25 cellular contexts compared by ENCODE assay signal in genomic region chr3:15114466-15115358, GRCh38. TPM values are rescaled to one million over a fixed set of nuclear protein-coding genes. Genes with fewer than 3 reads are reported as not detected.
DNase-seq lines count a peak whose midpoint lies in the region; ATAC-seq, FAIRE-seq and TF ChIP-seq lines count a peak whose summit lies in the region.
"Had no signal": no experiment of that assay in that cellular context is flagged by ENCODE, and none has a peak within 500 bp of the region (broad histone marks: within the 10 kb centered on the region; RNA-seq: fewer than 3 reads in every experiment).

No MANE protein-coding gene starts in this region.

- FAIRE-seq in HepG2 (lab: Jason Lieb, UNC) (no peak), bronchial epithelial cell (lab: Jason Lieb, UNC) (peak; percentile 28)
- FAIRE-seq: GM12892, GM19239 had no signal

- CTCF ChIA-PET in HepG2 (lab: Yijun Ruan, JAX; ENCODE audit: low intra/inter-chr PET ratio, low total read pairs), result no interaction called here

- H3K9ac ChIP-seq in HepG2 (ENCODE audit: insufficient read depth, low read depth, low read length) (no peak overlapping the region), iPS-18a (ENCODE audit: low read length) (no peak overlapping the region)

- H3K27me3 ChIP-seq in HepG2 (ENCODE audit: control insufficient read depth in 1 of 2, insufficient read depth in 2 of 2, low read length in 2 of 2), result peaks cover 0 to 2% of the 10 kb centered on the region in 2 experiments; a peak in 1 of 5 replicates
- H3K27me3 ChIP-seq in right lobe of liver, result no peaks in the 10 kb centered on the region
- no peaks in the 10 kb centered on the region for H3K27me3 ChIP-seq in bronchial epithelial cell (ENCODE audit: control insufficient read depth, insufficient read depth, low read length)
- H3K27me3 ChIP-seq in iPS-18a (ENCODE audit: control insufficient read depth, insufficient read depth, low read length), result peaks cover 6% of the 10 kb centered on the region
- peaks cover 0 to 5% (median 4%) of the 10 kb centered on the region in 3 donors for H3K27me3 ChIP-seq in gastrocnemius medialis
- H3K27me3 ChIP-seq: BE2C, MG63 had no signal

- no peak for TF ChIP-seq RAD21 in HepG2 (CRISPR knock-in tag; IDR thresholded peaks at IDR 0.05)

- no peak overlapping the region for H3K4me2 ChIP-seq in HepG2 (ENCODE audit: low read depth, low read length)
- H3K4me2 ChIP-seq: PC-9 had no signal

- intact Hi-C loops in HepG2 (cut with micrococcal nuclease; ENCODE audit: unreplicated experiment) (loop anchor here (5.0 kb wide), 1 partner anchor 88 kb away; no protein-coding TSS in a partner anchor), right lobe of liver (cut with DNase I) (no loop called here), gastrocnemius medialis (cut with DNase I; ENCODE audit: low total_unique reads) (loop anchor here (5.0 to 10.0 kb wide), 2 partner anchors 293 to 440 kb away; no protein-coding TSS in a partner anchor), Right ventricle myocardium inferior (cut with DNase I) (loop anchor here (10.0 kb wide), 1 partner anchor 60 kb away; no protein-coding TSS in a partner anchor)

- ATAC-seq in HepG2 (no peak), right lobe of liver (no peak), gastrocnemius medialis (peak; percentile 62 to 70), Right ventricle myocardium inferior (no peak)

- H3K36me3 ChIP-seq in HepG2 (replicated peaks in 1 of 2; ENCODE audit: control insufficient read depth in 1 of 2, insufficient read depth in 2 of 2, low read length in 2 of 2), result no peaks in the 10 kb centered on the region
- H3K36me3 ChIP-seq in right lobe of liver, result no peaks in the 10 kb centered on the region
- H3K36me3 ChIP-seq in bronchial epithelial cell (ENCODE audit: control insufficient read depth, insufficient read depth, low read length), result no peaks in the 10 kb centered on the region
- H3K36me3 ChIP-seq in iPS-18a (ENCODE audit: control insufficient read depth, low read depth, low read length), result no peaks in the 10 kb centered on the region
- no peaks in the 10 kb centered on the region for H3K36me3 ChIP-seq in gastrocnemius medialis
- H3K36me3 ChIP-seq: BE2C, HAP-1, MG63 had no signal

- in situ Hi-C loops in HepG2 (cut with HindIII; ENCODE audit: extremely low pct_ligation_motif_present, low pct_unique_long_range_greater_than_20kb) (loop anchor here (10.0 kb wide), 2 partner anchors 90 to 270 kb away; partner anchors contain the start of gene CAPN7), gastrocnemius medialis (cut with MboI; ENCODE audit: low sequenced_read_pairs in 4 of 4) (loop anchor here in 2 of 4 donors (5.0 to 25.0 kb wide), 3 partner anchors 88 to 298 kb away; no protein-coding TSS in a partner anchor)

- WGBS in HepG2 (ENCODE audit: low lambda C conversion rate), result 44% methylated on average over 10 of the region's 10 CpGs
- WGBS in right lobe of liver (ENCODE audit: insufficient coverage, low coverage, low lambda C conversion rate, missing lambda C conversion rate), result 57% methylated on average over 9 of the region's 10 CpGs

- H3K27ac ChIP-seq in HepG2 (ENCODE audit: extremely low read length, insufficient read depth, low read length) (no peak overlapping the region), right lobe of liver (no peak overlapping the region), iPS-18a (ENCODE audit: low read length) (no peak overlapping the region), gastrocnemius medialis (peak overlapping the region in 2 of 4 donors; percentile 36 to 68)
- H3K27ac ChIP-seq: 22Rv1, PC-9 had no signal

- no peaks in the 10 kb centered on the region for H3K79me2 ChIP-seq in HepG2 (ENCODE audit: insufficient read depth, low read length)

- H3K4me1 ChIP-seq in HepG2 (ENCODE audit: insufficient read depth, low read length) (peaks cover 12% of the 10 kb centered on the region; the same call in 1 of the 2 replicates), right lobe of liver (no peaks in the 10 kb centered on the region), iPS-18a (ENCODE audit: control insufficient read depth, low read depth, low read length) (peaks cover 20% of the 10 kb centered on the region), gastrocnemius medialis (peaks cover 4 to 8% of the 10 kb centered on the region in 2 donors)
- H3K4me1 ChIP-seq: BE2C, HAP-1 had no signal

- H3K9me3 ChIP-seq in HepG2 (ENCODE audit: low read length), result no peaks in the 10 kb centered on the region
- no peaks in the 10 kb centered on the region for H3K9me3 ChIP-seq in right lobe of liver
- H3K9me3 ChIP-seq in iPS-18a (ENCODE audit: control insufficient read depth, low read depth, low read length), result no peaks in the 10 kb centered on the region
- H3K9me3 ChIP-seq in gastrocnemius medialis, result no peaks in the 10 kb centered on the region
- H3K9me3 ChIP-seq: BE2C, HAP-1, MG63 had no signal

- no peaks in the 10 kb centered on the region for H4K20me1 ChIP-seq in HepG2 (ENCODE audit: insufficient read depth, low read length)

- H3K4me3 ChIP-seq in HepG2 (replicated peaks in 1 of 3; ENCODE audit: insufficient read depth in 1 of 3, low read depth in 2 of 3, low read length in 3 of 3), result no peak overlapping the region
- no peak overlapping the region for H3K4me3 ChIP-seq in right lobe of liver
- H3K4me3 ChIP-seq in bronchial epithelial cell (ENCODE audit: low read depth, low read length), result no peak overlapping the region
- H3K4me3 ChIP-seq in iPS-18a (ENCODE audit: low read length), result peak overlapping the region; percentile 34
- no peak overlapping the region for H3K4me3 ChIP-seq in gastrocnemius medialis
- H3K4me3 ChIP-seq: HAP-1, MG63, PC-9 had no signal

- DNase-seq in HepG2 (ENCODE audit: low spot score) (no peak), right lobe of liver (no peak), bronchial epithelial cell (ENCODE audit: low read depth) (no peak), gastrocnemius medialis (no peak), cerebellar cortex (ENCODE audit: low spot score) (no peak), Right ventricle myocardium inferior (ENCODE audit: missing footprints) (no peak)
- no peak for DNase-seq in effector CD4-positive, alpha-beta T cell
- DNase-seq: BE2C; CD8-positive, alpha-beta memory T cell; DMS 273 treated with DMSO at 0.1 percent for 48 hours; DMS79 treated with DMSO at 0.1 percent for 48 hours; KBM-7; MG63; NCI-H2029 treated with DMSO at 0.1 percent for 48 hours; NCI-H446 treated with DMSO at 0.1 percent for 48 hours; NCI-H526; NCI-H82; NK-92 treated with Interleukin-12 subunit alpha and Interleukin-12 subunit beta, amount 100 ng/mL, for 24 hours; PC-9; RPMI8226 had no signal

- POLR2A ChIA-PET in HepG2 (lab: Yijun Ruan, JAX), result no interaction called here

- TF ChIP-seq POLR2A in HepG2 (IDR thresholded peaks at IDR 0.05; ENCODE audit: insufficient read depth in 1 of 2, low read depth in 2 of 2, low read length in 2 of 2), result no peak
- no peak for TF ChIP-seq POLR2A in right lobe of liver (IDR thresholded peaks at IDR 0.05)
- no peak for TF ChIP-seq POLR2A in gastrocnemius medialis (IDR thresholded peaks at IDR 0.05)

- H2AFZ ChIP-seq in HepG2 (ENCODE audit: low read length), result peak overlapping the region; percentile 38
- H2AFZ ChIP-seq: PC-9 had no signal

- no TSS peak for BruUV-seq in HepG2 (replicated peaks; lab: Mats Ljungman, UMichigan)

- no peak for TF ChIP-seq EP300 in HepG2 (IDR thresholded peaks at IDR 0.05; ENCODE audit: low read depth in 2 of 2, low read length in 2 of 2)
- TF ChIP-seq EP300 in HepG2 (CRISPR knock-in tag; IDR thresholded peaks at IDR 0.05; ENCODE audit: borderline replicate concordance), result no peak

- no peak for TF ChIP-seq CTCF in HepG2 (CRISPR knock-in tag; IDR thresholded peaks at IDR 0.05)
- TF ChIP-seq CTCF in right lobe of liver (IDR thresholded peaks at IDR 0.05), result no peak
- TF ChIP-seq CTCF in bronchial epithelial cell (IDR thresholded peaks at IDR 0.05; ENCODE audit: insufficient read depth, low read length, severe bottlenecking), result no peak
- no peak for TF ChIP-seq CTCF in gastrocnemius medialis (IDR thresholded peaks at IDR 0.05 in 4 of 5, conservative IDR thresholded peaks at IDR 0.05 in 1 of 5)

RNA-seq across cellular contexts. Expression of gene RBSN, which starts 15.8 kb away (rescaled TPM):
- total RNA-seq in HepG2 (2016; rRNA removed; fragmentation: Illumina TruSeq; extraction: Trizol), result 11.8 and 14.7 TPM in 2 replicates
- 3.7 and 3.9 TPM in 2 replicates for total RNA-seq in HepG2 (2016; cell fraction: cytosol; rRNA removed; fragmentation: Illumina TruSeq; extraction: Trizol; ENCODE audit: low read depth)
- total RNA-seq in HepG2 (2016; cell fraction: insoluble cytoplasmic fraction; rRNA removed; fragmentation: Illumina TruSeq; extraction: Trizol), result 10.8 and 13.0 TPM in 2 replicates
- total RNA-seq in HepG2 (2016; cell fraction: membrane; rRNA removed; fragmentation: Illumina TruSeq; extraction: Trizol), result 10.4 and 11.3 TPM in 2 replicates
- 10.6 and 12.4 TPM in 2 replicates for total RNA-seq in HepG2 (2016; cell fraction: nucleus; rRNA removed; fragmentation: Illumina TruSeq; extraction: Trizol)
- 7.9 and 9.4 TPM in 2 replicates for polyA plus RNA-seq in HepG2 (2011; rRNA removed)
- polyA plus RNA-seq in HepG2 (2011; cell fraction: cytosol; rRNA removed), result 3.7 and 5.1 TPM in 2 replicates
- polyA plus RNA-seq in HepG2 (2011; cell fraction: nucleus; rRNA removed), result 22.2 and 23.7 TPM in 2 replicates
- 8.1 and 8.8 TPM in 2 replicates for polyA plus RNA-seq in HepG2 (2012)
- 3.3 and 4.1 TPM in 2 replicates for polyA plus RNA-seq in HepG2 (2016; cell fraction: cytosol; fragmentation: Illumina TruSeq; extraction: Trizol; ENCODE audit: low read depth)
- 8.2 and 9.0 TPM in 2 replicates for polyA plus RNA-seq in HepG2 (2016; cell fraction: insoluble cytoplasmic fraction; fragmentation: Illumina TruSeq; extraction: Trizol; ENCODE audit: low read depth)
- 5.9 and 6.1 TPM in 2 replicates for polyA plus RNA-seq in HepG2 (2016; cell fraction: membrane; fragmentation: Illumina TruSeq; extraction: Trizol; ENCODE audit: low read depth)
- 15.4 and 16.1 TPM in 2 replicates for polyA plus RNA-seq in HepG2 (2016; cell fraction: nucleus; fragmentation: Illumina TruSeq; extraction: Trizol; ENCODE audit: insufficient read depth, low read depth)
- polyA minus RNA-seq in HepG2 (2011; rRNA and poly(A)+ RNA removed; ENCODE audit: low replicate concordance), result 15.6 and 28.8 TPM in 2 replicates
- 7.3 and 10.0 TPM in 2 replicates for polyA minus RNA-seq in HepG2 (2011; cell fraction: cytosol; rRNA and poly(A)+ RNA removed)
- 15.7 and 18.5 TPM in 2 replicates for polyA minus RNA-seq in HepG2 (2011; cell fraction: nucleus; rRNA and poly(A)+ RNA removed)
- 10 to 100 TPM; 10.5 to 13.9 (median 11.5) TPM for total RNA-seq in right lobe of liver
- 31.5 and 32.9 TPM in 2 replicates for total RNA-seq in bronchial epithelial cell
- total RNA-seq in gastrocnemius medialis, result 10 to 100 TPM; 26.8 to 42.6 (median 28.6) TPM
- 16.5 TPM for total RNA-seq in Right ventricle myocardium inferior

RNA-seq across cellular contexts. Expression of gene MRPS25, which starts 49.6 kb away (rescaled TPM):
- total RNA-seq in HepG2 (2016; rRNA removed; fragmentation: Illumina TruSeq; extraction: Trizol) (69.2 and 74.3 TPM in 2 replicates), right lobe of liver (10 to 100 TPM; 36.8 to 53.6 (median 48.0) TPM), bronchial epithelial cell (11.1 and 19.3 TPM in 2 replicates), gastrocnemius medialis (10 to 100 TPM; 71.4 to 88.6 (median 73.9) TPM), Right ventricle myocardium inferior (140 TPM)
- 14.2 and 14.8 TPM in 2 replicates for total RNA-seq in HepG2 (2016; cell fraction: cytosol; rRNA removed; fragmentation: Illumina TruSeq; extraction: Trizol; ENCODE audit: low read depth)
- total RNA-seq in HepG2 (2016; cell fraction: insoluble cytoplasmic fraction; rRNA removed; fragmentation: Illumina TruSeq; extraction: Trizol), result 70.2 and 72.6 TPM in 2 replicates
- 27.9 and 28.9 TPM in 2 replicates for total RNA-seq in HepG2 (2016; cell fraction: membrane; rRNA removed; fragmentation: Illumina TruSeq; extraction: Trizol)
- total RNA-seq in HepG2 (2016; cell fraction: nucleus; rRNA removed; fragmentation: Illumina TruSeq; extraction: Trizol), result 64.0 TPM in 2 replicates
- 54.7 and 60.1 TPM in 2 replicates for polyA plus RNA-seq in HepG2 (2011; rRNA removed)
- 28.6 and 33.5 TPM in 2 replicates for polyA plus RNA-seq in HepG2 (2011; cell fraction: cytosol; rRNA removed)
- 148 and 153 TPM in 2 replicates for polyA plus RNA-seq in HepG2 (2011; cell fraction: nucleus; rRNA removed)
- 41.3 and 42.1 TPM in 2 replicates for polyA plus RNA-seq in HepG2 (2012)
- polyA plus RNA-seq in HepG2 (2016; cell fraction: cytosol; fragmentation: Illumina TruSeq; extraction: Trizol; ENCODE audit: low read depth), result 23.2 and 27.5 TPM in 2 replicates
- polyA plus RNA-seq in HepG2 (2016; cell fraction: insoluble cytoplasmic fraction; fragmentation: Illumina TruSeq; extraction: Trizol; ENCODE audit: low read depth), result 79.2 and 82.6 TPM in 2 replicates
- polyA plus RNA-seq in HepG2 (2016; cell fraction: membrane; fragmentation: Illumina TruSeq; extraction: Trizol; ENCODE audit: low read depth), result 27.1 and 31.5 TPM in 2 replicates
- polyA plus RNA-seq in HepG2 (2016; cell fraction: nucleus; fragmentation: Illumina TruSeq; extraction: Trizol; ENCODE audit: insufficient read depth, low read depth), result 204 and 214 TPM in 2 replicates
- polyA minus RNA-seq in HepG2 (2011; rRNA and poly(A)+ RNA removed; ENCODE audit: low replicate concordance), result 20.9 and 34.4 TPM in 2 replicates
- polyA minus RNA-seq in HepG2 (2011; cell fraction: cytosol; rRNA and poly(A)+ RNA removed), result 12.5 and 15.0 TPM in 2 replicates
- polyA minus RNA-seq in HepG2 (2011; cell fraction: nucleus; rRNA and poly(A)+ RNA removed), result 53.0 and 61.3 TPM in 2 replicates

Comparison
In these comparisons a context has a peak if more than half of its experiments do, and no peak if none do; other contexts are left out.
1. intact Hi-C loops: an anchor here in HepG2 (5.0 kb wide), gastrocnemius medialis (5.0 to 10.0 kb wide) and Right ventricle myocardium inferior (10.0 kb wide); none called in right lobe of liver.
2. ATAC-seq: peak in gastrocnemius medialis (2 of 2); none in HepG2 (single experiment), right lobe of liver (0 of 4) and Right ventricle myocardium inferior (single experiment).